Comparison of ENCODE assay signal across 26 cellular contexts in genomic region chr14:61977217-61977616, GRCh38.
DNase-seq lines count a peak whose midpoint lies in the region; ATAC-seq, FAIRE-seq and TF ChIP-seq lines count a peak whose summit lies in the region.
"Had no signal": no experiment of that assay in that cellular context is flagged by ENCODE, and none has a peak within 500 bp of the region (broad histone marks: within the 10 kb centered on the region; RNA-seq: fewer than 3 reads in every experiment).

No MANE protein-coding gene starts in this region.

- H3K36me3 Mint-ChIP-seq in natural killer cell = peaks cover 18% of the 10 kb centered on the region
- H3K36me3 Mint-ChIP-seq: CD14-positive monocyte had no signal

- TF ChIP-seq POLR2A in uterus (IDR thresholded peaks at IDR 0.05) = no peak

- TF ChIP-seq CTCF in epithelial cell of esophagus (IDR thresholded peaks at IDR 0.05; ENCODE audit: insufficient read depth, low read depth, low read length, missing control alignments) = no peak
- no peak for TF ChIP-seq CTCF in natural killer cell (IDR thresholded peaks at IDR 0.05)
- TF ChIP-seq CTCF in uterus (IDR thresholded peaks at IDR 0.05) = no peak

- H3K4me1 ChIP-seq in uterus = no peaks in the 10 kb centered on the region
- H3K4me1 ChIP-seq: BE2C had no signal

- no peaks in the 10 kb centered on the region for H3K9me3 ChIP-seq in uterus
- H3K9me3 ChIP-seq: BE2C, SJSA1 had no signal

- no peak overlapping the region for H3K27ac Mint-ChIP-seq in natural killer cell
- H3K27ac Mint-ChIP-seq: CD14-positive monocyte; CD8-positive, alpha-beta memory T cell had no signal

- H3K27ac ChIP-seq in uterus = no peak overlapping the region
- H3K27ac ChIP-seq: 22Rv1, SJSA1 had no signal

- peak; percentile 3 for DNase-seq in NCI-H82 (lab: John Stamatoyannopoulos, UW)
- DNase-seq in NCI-H82 treated with DMSO at 0.1 percent for 48 hours (lab: John Stamatoyannopoulos, UW; ENCODE audit: unreplicated experiment) = no peak
- DNase-seq in M059J (ENCODE audit: low read depth) = peak; percentile 36
- peak; percentile 25 for DNase-seq in epithelial cell of esophagus (ENCODE audit: low read depth)
- no peak for DNase-seq in urothelium cell line (ENCODE audit: low spot score)
- DNase-seq in natural killer cell = no peak
- DNase-seq in midbrain (lab: John Stamatoyannopoulos, UW) = no peak
- no peak for DNase-seq in uterus
- DNase-seq: BE2C; CD8-positive, alpha-beta memory T cell; DMS 273 treated with DMSO at 0.1 percent for 48 hours; DMS79 treated with DMSO at 0.1 percent for 48 hours; H7; NCI-H1092; NCI-H1436; NCI-H187; NCI-H2081 treated with DMSO at 0.1 percent for 48 hours; NCI-H2171 treated with DMSO at 0.1 percent for 48 hours; NCI-H748 treated with DMSO at 0.1 percent for 48 hours; NK-92 treated with Interleukin-12 subunit alpha and Interleukin-12 subunit beta, amount 100 ng/mL, for 24 hours; Right ventricle myocardium superior; RPMI8226 had no signal

- no peak for ATAC-seq in natural killer cell

- peak; percentile 42 for FAIRE-seq in urothelium cell line (lab: Jason Lieb, UNC)
- FAIRE-seq: GM18507 had no signal

- H3K4me3 Mint-ChIP-seq in natural killer cell = no peak overlapping the region
- H3K4me3 Mint-ChIP-seq: CD14-positive monocyte; CD8-positive, alpha-beta memory T cell had no signal

- no peak overlapping the region for H3K4me3 ChIP-seq in epithelial cell of esophagus (ENCODE audit: low read length)
- H3K4me3 ChIP-seq in uterus = no peak overlapping the region
- H3K4me3 ChIP-seq: SJSA1 had no signal

- no peaks in the 10 kb centered on the region for H3K4me1 Mint-ChIP-seq in natural killer cell
- H3K4me1 Mint-ChIP-seq: CD14-positive monocyte; CD8-positive, alpha-beta memory T cell had no signal

- H3K27me3 ChIP-seq in uterus = no peaks in the 10 kb centered on the region
- H3K27me3 ChIP-seq: BE2C, SJSA1 had no signal

- peaks cover 2 to 4% of the 10 kb centered on the region in 2 donors for H3K9me3 Mint-ChIP-seq in natural killer cell

- H3K36me3 ChIP-seq in uterus = no peaks in the 10 kb centered on the region
- H3K36me3 ChIP-seq: BE2C, SJSA1 had no signal

- intact Hi-C loops in natural killer cell (cut with micrococcal nuclease) (no loop called here), uterus (cut with DNase I; ENCODE audit: low total_unique reads) (no loop called here)

- peaks cover 17 to 30% of the 10 kb centered on the region in 2 donors for H3K27me3 Mint-ChIP-seq in natural killer cell (ENCODE audit: low read depth in 2 of 2)

Comparison
In these comparisons a context has a peak if more than half of its experiments do, and no peak if none do; other contexts are left out.
1. DNase-seq: peak in NCI-H82 (single experiment), M059J (single experiment) and epithelial cell of esophagus (single experiment); none in NCI-H82 treated with DMSO at 0.1 percent for 48 hours (single experiment), urothelium cell line (single experiment), natural killer cell (single experiment), midbrain (single experiment) and uterus (0 of 2).